8 cellular contexts compared by ENCODE assay signal in genomic region chr10:50508315-50509051, GRCh38.
DNase-seq lines count a peak whose midpoint lies in the region; ATAC-seq, FAIRE-seq and TF ChIP-seq lines count a peak whose summit lies in the region.

No MANE protein-coding gene starts in this region.

- H3K9ac ChIP-seq in liver (ENCODE audit: low read depth in 1 of 2, low read length in 2 of 2): no peak overlapping the region

- ATAC-seq in GM21423 (IDR thresholded peaks at IDR 0.05; ENCODE audit: unreplicated experiment): peak; percentile 61
- peak; percentile 80 for ATAC-seq in HG03565 (IDR thresholded peaks at IDR 0.05; ENCODE audit: unreplicated experiment)

- no peak for TF ChIP-seq CTCF in liver (IDR thresholded peaks at IDR 0.05; ENCODE audit: low read depth, low read length, missing input control)

- 87% methylated on average over 5 of the region's 5 CpGs for WGBS in liver

- H3K9me3 ChIP-seq in liver (ENCODE audit: control insufficient read depth in 4 of 4, low read length in 3 of 4): no peaks in the 10 kb centered on the region

- peak overlapping the region; percentile 8 to 26 for H3K27ac ChIP-seq in liver (ENCODE audit: low read depth in 1 of 2, low read length in 2 of 2)

- no peaks in the 10 kb centered on the region for H3K27me3 ChIP-seq in liver (ENCODE audit: control insufficient read depth in 4 of 4, insufficient read depth in 4 of 4, low read length in 3 of 4)

- peak; percentile 100 for FAIRE-seq in GM18507 (lab: Jason Lieb, UNC)

- TF ChIP-seq RAD21 in liver (IDR thresholded peaks at IDR 0.05): no peak

- DNase-seq in GM18507 (ENCODE audit: extremely low spot score, insufficient read length, low read depth) (peak; percentile 67), SW 1271 (lab: John Stamatoyannopoulos, UW) (no peak), foreskin melanocyte (no peak), NCI-H524 (lab: John Stamatoyannopoulos, UW) (no peak), DMS114 treated with DMSO at 0.1 percent for 48 hours (lab: John Stamatoyannopoulos, UW; ENCODE audit: unreplicated experiment) (no peak)

- no peak overlapping the region for H3K4me3 ChIP-seq in liver (ENCODE audit: low read depth in 1 of 3, low read length in 3 of 3)

- no peaks in the 10 kb centered on the region for H3K36me3 ChIP-seq in liver (ENCODE audit: control insufficient read depth in 4 of 4, insufficient read depth in 3 of 4, low read depth in 1 of 4, low read length in 3 of 4)

- H3K4me1 ChIP-seq in liver (ENCODE audit: control insufficient read depth in 4 of 4, insufficient read depth in 4 of 4, low read length in 3 of 4): peaks cover 0 to 38% (median 5%) of the 10 kb centered on the region in 4 donors

TF ChIP-seq in liver, 16 proteins besides CTCF, POLR2A, EP300 and RAD21:
- TF ChIP-seq HNF4A (conservative IDR thresholded peaks at IDR 0.05) (no peak), HNF4G (IDR thresholded peaks at IDR 0.05) (no peak), GABPA (IDR thresholded peaks at IDR 0.05 in 1 of 2, conservative IDR thresholded peaks at IDR 0.05 in 1 of 2) (no peak), ZBTB33 (IDR thresholded peaks at IDR 0.05) (no peak), FOXA2 (IDR thresholded peaks at IDR 0.05) (peak; percentile 82), MAX (IDR thresholded peaks at IDR 0.05) (no peak), FOXA1 (IDR thresholded peaks at IDR 0.05) (peak; percentile 50), EGR1 (IDR thresholded peaks at IDR 0.05; ENCODE audit: low read depth in 2 of 2) (no peak), JUND (IDR thresholded peaks at IDR 0.05) (peak in 1 of 2 donors; percentile 44), SP1 (IDR thresholded peaks at IDR 0.05) (peak; percentile 17), REST (IDR thresholded peaks at IDR 0.05) (no peak), RXRA (IDR thresholded peaks at IDR 0.05) (no peak), TAF1 (conservative IDR thresholded peaks at IDR 0.05) (no peak), ATF3 (IDR thresholded peaks at IDR 0.05) (no peak)
